ENCODE assay signal across 1 cellular context in the genomic region with DNA sequence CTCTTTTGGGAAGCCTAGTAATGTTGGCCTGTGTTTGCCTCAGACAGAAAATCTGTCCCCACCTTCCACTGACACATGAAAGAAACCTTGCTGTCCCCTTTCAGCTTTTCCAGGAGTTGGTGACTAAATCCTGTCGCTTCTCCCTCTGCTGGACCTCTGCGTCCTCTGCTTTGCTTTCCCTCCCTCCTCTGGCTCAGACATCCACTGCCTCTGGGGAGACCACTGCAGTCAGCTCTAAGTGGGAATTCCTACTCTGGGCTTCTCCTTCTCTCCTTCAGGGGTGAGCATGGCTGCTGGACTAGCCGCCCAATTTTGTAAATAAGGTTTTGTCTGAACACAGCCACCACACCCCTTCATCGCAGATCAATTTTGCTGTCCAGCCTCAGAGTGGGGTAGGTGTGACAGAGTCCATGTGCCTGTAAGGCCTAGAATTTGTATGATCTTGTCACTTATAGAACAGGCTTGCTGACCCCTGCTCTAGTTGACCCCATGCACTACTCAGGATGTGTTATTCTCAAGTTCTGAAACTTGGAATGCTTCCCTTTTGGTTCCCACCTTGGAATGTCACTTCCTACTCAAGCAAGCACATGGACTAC.
TF ChIP-seq lines count a peak whose summit lies in the region.

No MANE protein-coding gene starts in this region.

TF ChIP-seq in K562, 482 proteins besides CTCF, POLR2A, EP300 and RAD21 (continued from another document):
- TF ChIP-seq, protein P1, sequence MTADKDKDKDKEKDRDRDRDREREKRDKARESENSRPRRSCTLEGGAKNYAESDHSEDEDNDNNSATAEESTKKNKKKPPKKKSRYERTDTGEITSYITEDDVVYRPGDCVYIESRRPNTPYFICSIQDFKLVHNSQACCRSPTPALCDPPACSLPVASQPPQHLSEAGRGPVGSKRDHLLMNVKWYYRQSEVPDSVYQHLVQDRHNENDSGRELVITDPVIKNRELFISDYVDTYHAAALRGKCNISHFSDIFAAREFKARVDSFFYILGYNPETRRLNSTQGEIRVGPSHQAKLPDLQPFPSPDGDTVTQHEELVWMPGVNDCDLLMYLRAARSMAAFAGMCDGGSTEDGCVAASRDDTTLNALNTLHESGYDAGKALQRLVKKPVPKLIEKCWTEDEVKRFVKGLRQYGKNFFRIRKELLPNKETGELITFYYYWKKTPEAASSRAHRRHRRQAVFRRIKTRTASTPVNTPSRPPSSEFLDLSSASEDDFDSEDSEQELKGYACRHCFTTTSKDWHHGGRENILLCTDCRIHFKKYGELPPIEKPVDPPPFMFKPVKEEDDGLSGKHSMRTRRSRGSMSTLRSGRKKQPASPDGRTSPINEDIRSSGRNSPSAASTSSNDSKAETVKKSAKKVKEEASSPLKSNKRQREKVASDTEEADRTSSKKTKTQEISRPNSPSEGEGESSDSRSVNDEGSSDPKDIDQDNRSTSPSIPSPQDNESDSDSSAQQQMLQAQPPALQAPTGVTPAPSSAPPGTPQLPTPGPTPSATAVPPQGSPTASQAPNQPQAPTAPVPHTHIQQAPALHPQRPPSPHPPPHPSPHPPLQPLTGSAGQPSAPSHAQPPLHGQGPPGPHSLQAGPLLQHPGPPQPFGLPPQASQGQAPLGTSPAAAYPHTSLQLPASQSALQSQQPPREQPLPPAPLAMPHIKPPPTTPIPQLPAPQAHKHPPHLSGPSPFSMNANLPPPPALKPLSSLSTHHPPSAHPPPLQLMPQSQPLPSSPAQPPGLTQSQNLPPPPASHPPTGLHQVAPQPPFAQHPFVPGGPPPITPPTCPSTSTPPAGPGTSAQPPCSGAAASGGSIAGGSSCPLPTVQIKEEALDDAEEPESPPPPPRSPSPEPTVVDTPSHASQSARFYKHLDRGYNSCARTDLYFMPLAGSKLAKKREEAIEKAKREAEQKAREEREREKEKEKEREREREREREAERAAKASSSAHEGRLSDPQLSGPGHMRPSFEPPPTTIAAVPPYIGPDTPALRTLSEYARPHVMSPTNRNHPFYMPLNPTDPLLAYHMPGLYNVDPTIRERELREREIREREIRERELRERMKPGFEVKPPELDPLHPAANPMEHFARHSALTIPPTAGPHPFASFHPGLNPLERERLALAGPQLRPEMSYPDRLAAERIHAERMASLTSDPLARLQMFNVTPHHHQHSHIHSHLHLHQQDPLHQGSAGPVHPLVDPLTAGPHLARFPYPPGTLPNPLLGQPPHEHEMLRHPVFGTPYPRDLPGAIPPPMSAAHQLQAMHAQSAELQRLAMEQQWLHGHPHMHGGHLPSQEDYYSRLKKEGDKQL (CRISPR knock-in tag; IDR thresholded peaks at IDR 0.05; ENCODE audit: borderline replicate concordance) = no peak
- peak; percentile 54; the same call in 1 of the 2 replicates for TF ChIP-seq HMGXB4 (CRISPR knock-in tag; IDR thresholded peaks at IDR 0.05)
- TF ChIP-seq NFIX (CRISPR knock-in tag; IDR thresholded peaks at IDR 0.05; ENCODE audit: low read depth) = no peak
- TF ChIP-seq GABPA (tag; conservative IDR thresholded peaks at IDR 0.05; ENCODE audit: low read depth) = no peak
- no peak for TF ChIP-seq BRCA1 (IDR thresholded peaks at IDR 0.05)
- 0 out of 2 replicates have a peak, but pooled peaks have one; percentile 39 for TF ChIP-seq BRCA1 (CRISPR knock-in tag; IDR thresholded peaks at IDR 0.05)
- 0 out of 2 replicates have a peak, but pooled peaks have one; percentile 29 for TF ChIP-seq FOXP1 (CRISPR knock-in tag; IDR thresholded peaks at IDR 0.05)
- no peak for TF ChIP-seq ARNT (IDR thresholded peaks at IDR 0.05)
- TF ChIP-seq ZNF274 (IDR thresholded peaks at IDR 0.05; ENCODE audit: borderline replicate concordance, low read depth, low read length) = no peak
- TF ChIP-seq CTCFL (IDR thresholded peaks at IDR 0.05; ENCODE audit: borderline replicate concordance, insufficient read depth, low read depth, low read length, poor library complexity, severe bottlenecking) = peak; percentile 17
- TF ChIP-seq SAP30 (IDR thresholded peaks at IDR 0.05; ENCODE audit: borderline replicate concordance, insufficient read depth, low read depth, low read length, poor library complexity, severe bottlenecking) = peak; percentile 17
- 0 out of 2 replicates have a peak, but pooled peaks have one; percentile 11 for TF ChIP-seq PPARD (CRISPR knock-in tag; IDR thresholded peaks at IDR 0.05)
- 0 out of 4 replicates have a peak, but pooled peaks of 1 of the 2 experiments have one; percentile 37 for TF ChIP-seq SIN3A (IDR thresholded peaks at IDR 0.05; ENCODE audit: borderline replicate concordance in 2 of 2, control insufficient read depth in 1 of 2, low read depth in 2 of 2, low read length in 2 of 2)
- 0 out of 4 replicates have a peak, but pooled peaks of 1 of the 2 experiments have one; percentile 26 for TF ChIP-seq ZNF639 (CRISPR knock-in tag; conservative IDR thresholded peaks at IDR 0.05 in 1 of 2, IDR thresholded peaks at IDR 0.05 in 1 of 2)
- no peak for TF ChIP-seq RAD51 (IDR thresholded peaks at IDR 0.05; ENCODE audit: borderline replicate concordance, low read depth)
- no peak for TF ChIP-seq ZNF507 (tag; conservative IDR thresholded peaks at IDR 0.05)
- peak; percentile 43; the same call in 1 of the 2 replicates for TF ChIP-seq HNRNPUL1 (IDR thresholded peaks at IDR 0.05; ENCODE audit: low read length)
- no peak for TF ChIP-seq NR2C1 (IDR thresholded peaks at IDR 0.05)
- TF ChIP-seq NR2C1 (tag; IDR thresholded peaks at IDR 0.05) = peak; percentile 18; the same call in 1 of the 2 replicates
- TF ChIP-seq MCM3 (IDR thresholded peaks at IDR 0.05) = 0 out of 2 replicates have a peak, but pooled peaks have one; percentile 55
- no peak for TF ChIP-seq HDAC1 (IDR thresholded peaks at IDR 0.05)
- 0 out of 2 replicates have a peak, but pooled peaks have one; percentile 74 for TF ChIP-seq XRCC5 (IDR thresholded peaks at IDR 0.05; ENCODE audit: low read depth, low read length)
- TF ChIP-seq HDAC6 (IDR thresholded peaks at IDR 0.05; ENCODE audit: low read depth, low read length) = 0 out of 2 replicates have a peak, but pooled peaks have one; percentile 73
- TF ChIP-seq CLOCK (CRISPR knock-in tag; IDR thresholded peaks at IDR 0.05; ENCODE audit: borderline replicate concordance) = no peak
- no peak for TF ChIP-seq ZFP36 (IDR thresholded peaks at IDR 0.05; ENCODE audit: low read depth, low read length, partially characterized antibody)
- peak; percentile 48; the same call in 1 of the 2 replicates for TF ChIP-seq CBFB (CRISPR knock-in tag; IDR thresholded peaks at IDR 0.05)
- TF ChIP-seq, protein P2, sequence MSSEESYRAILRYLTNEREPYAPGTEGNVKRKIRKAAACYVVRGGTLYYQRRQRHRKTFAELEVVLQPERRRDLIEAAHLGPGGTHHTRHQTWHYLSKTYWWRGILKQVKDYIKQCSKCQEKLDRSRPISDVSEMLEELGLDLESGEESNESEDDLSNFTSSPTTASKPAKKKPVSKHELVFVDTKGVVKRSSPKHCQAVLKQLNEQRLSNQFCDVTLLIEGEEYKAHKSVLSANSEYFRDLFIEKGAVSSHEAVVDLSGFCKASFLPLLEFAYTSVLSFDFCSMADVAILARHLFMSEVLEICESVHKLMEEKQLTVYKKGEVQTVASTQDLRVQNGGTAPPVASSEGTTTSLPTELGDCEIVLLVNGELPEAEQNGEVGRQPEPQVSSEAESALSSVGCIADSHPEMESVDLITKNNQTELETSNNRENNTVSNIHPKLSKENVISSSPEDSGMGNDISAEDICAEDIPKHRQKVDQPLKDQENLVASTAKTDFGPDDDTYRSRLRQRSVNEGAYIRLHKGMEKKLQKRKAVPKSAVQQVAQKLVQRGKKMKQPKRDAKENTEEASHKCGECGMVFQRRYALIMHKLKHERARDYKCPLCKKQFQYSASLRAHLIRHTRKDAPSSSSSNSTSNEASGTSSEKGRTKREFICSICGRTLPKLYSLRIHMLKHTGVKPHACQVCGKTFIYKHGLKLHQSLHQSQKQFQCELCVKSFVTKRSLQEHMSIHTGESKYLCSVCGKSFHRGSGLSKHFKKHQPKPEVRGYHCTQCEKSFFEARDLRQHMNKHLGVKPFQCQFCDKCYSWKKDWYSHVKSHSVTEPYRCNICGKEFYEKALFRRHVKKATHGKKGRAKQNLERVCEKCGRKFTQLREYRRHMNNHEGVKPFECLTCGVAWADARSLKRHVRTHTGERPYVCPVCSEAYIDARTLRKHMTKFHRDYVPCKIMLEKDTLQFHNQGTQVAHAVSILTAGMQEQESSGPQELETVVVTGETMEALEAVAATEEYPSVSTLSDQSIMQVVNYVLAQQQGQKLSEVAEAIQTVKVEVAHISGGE (CRISPR knock-in tag; IDR thresholded peaks at IDR 0.05) = 0 out of 6 replicates have a peak, but pooled peaks of 1 of the 3 experiments have one; percentile 7
- TF ChIP-seq FOXA3 (CRISPR knock-in tag; conservative IDR thresholded peaks at IDR 0.05 in 1 of 2, IDR thresholded peaks at IDR 0.05 in 1 of 2) = peak in 1 of 2 experiments; percentile 69; a peak in 1 of 4 replicates
